1 cellular context compared by ENCODE assay signal in genomic region chr18:45806226-45806625, GRCh38.
TF ChIP-seq lines count a peak whose summit lies in the region.

No MANE protein-coding gene starts in this region.

TF ChIP-seq in endothelial cell of umbilical vein, 7 proteins besides CTCF, POLR2A, EP300 and RAD21:
- peak; percentile 8 for TF ChIP-seq FOS (IDR thresholded peaks at IDR 0.05; ENCODE audit: borderline replicate concordance, insufficient read depth, low read length)
- TF ChIP-seq MAX (IDR thresholded peaks at IDR 0.05; ENCODE audit: insufficient read depth, insufficient read length): no peak
TF ChIP-seq in endothelial cell of umbilical vein: peak in this region for 1.
